In the genomic region with DNA sequence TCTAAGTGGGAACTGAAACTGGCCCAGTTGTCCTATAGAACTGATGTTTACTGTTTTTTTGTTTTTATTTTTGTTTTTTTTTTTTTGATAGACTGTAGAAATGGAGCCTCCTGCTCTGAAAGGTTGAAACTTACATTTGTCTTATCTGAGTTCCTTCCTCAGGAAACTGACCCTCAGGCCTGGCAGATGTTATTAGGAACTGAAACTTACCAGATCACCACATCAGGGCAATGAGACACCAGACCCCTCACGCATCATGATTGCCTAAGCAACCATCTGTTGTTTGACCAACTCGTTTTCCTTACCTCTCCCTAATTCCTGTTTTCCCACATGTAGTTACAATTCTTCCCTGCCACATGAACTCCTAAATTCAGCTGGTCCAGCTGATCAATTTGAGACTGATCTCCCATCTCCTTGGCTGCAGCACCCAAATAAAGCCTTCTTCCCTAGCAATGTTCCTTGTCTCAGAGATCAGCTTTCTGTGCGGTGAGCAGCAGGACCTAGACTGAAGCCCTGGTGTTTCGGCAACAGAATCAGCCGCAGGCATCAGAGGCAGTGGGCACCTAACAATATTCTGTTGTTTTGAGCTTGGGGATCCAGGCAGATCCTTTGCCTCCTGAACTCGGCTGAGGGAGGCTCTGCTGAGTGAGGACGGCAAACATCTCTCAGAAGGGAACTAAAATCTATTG, we compare ENCODE assay signal across 15 cellular contexts.
"Had no signal": no experiment of that assay in that cellular context is flagged by ENCODE, and none has a peak within 500 bp of the region (broad histone marks: within the 10 kb centered on the region; RNA-seq: fewer than 3 reads in every experiment).

No MANE protein-coding gene starts in this region.

- H3K4me1 ChIP-seq: tibial nerve had no signal

- H3K4me3 ChIP-seq: coronary artery, lung, tibial nerve had no signal

- ATAC-seq: activated naive CD8-positive, alpha-beta T cell treated with anti-CD3 and anti-CD28 coated beads, Interleukin-2, amount 50 U/mL, for 24 hours; left lobe of liver had no signal

- H3K9me3 ChIP-seq: tibial nerve had no signal

- DNase-seq: activated CD4-positive, alpha-beta T cell treated with anti-CD3 and anti-CD28 coated beads for 1 hour; activated CD4-positive, alpha-beta T cell treated with anti-CD3 and anti-CD28 coated beads, Interleukin-2, amount 50 U/mL, for 4 hours; activated naive CD4-positive, alpha-beta T cell treated with Interleukin-2 at 50 U/mL for 16 hours; activated naive CD8-positive, alpha-beta T cell treated with anti-CD3 and anti-CD28 coated beads, Interleukin-2, amount 50 U/mL, for 24 hours; aorta; kidney; midbrain; nucleus accumbens; retina; stimulated activated CD4-positive, alpha-beta T cell treated with anti-CD3 and anti-CD28 coated beads, Interleukin-2, amount 100 ng/mL, for 24 hours; WERI-Rb-1 had no signal

- H3K36me3 ChIP-seq: tibial nerve had no signal

- H3K27ac ChIP-seq: coronary artery, tibial nerve, WERI-Rb-1 had no signal

- H3K27me3 ChIP-seq: tibial nerve had no signal
